ENCODE assay signal across 8 cellular contexts in the genomic region with DNA sequence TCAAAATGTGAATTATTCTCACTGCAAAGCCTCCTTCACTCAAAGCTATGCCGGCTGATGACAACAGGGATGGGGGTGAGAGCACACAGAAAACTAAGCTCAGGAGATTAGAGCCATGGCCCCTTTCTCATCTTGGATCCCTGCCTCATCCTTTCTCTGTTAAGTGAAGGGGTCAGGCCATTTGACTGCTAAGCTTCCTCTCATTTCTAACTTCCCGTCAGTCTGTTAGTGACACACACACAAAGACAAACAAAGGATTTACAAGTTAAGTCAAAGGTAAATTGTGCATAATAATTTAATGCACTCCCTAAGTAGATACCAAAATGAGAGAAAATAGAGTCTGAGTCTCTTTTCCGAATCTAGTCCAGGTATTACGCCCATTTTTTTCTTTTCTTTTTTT. TPM values are rescaled to one million over a fixed set of nuclear protein-coding genes. Genes with fewer than 3 reads are reported as not detected.
A peak's percentile ranks its signal among the peaks of the same experiment; 100 is the strongest.
DNase-seq lines count a peak whose midpoint lies in the region; ATAC-seq lines count a peak whose summit lies in the region.

No MANE protein-coding gene starts in this region.

- H3K36me3 ChIP-seq in iPS-15b (ENCODE audit: control insufficient read depth, insufficient read depth, low read length) = peaks cover 4% of the 10 kb centered on the region

- H3K36me3 Mint-ChIP-seq in activated CD4-positive, alpha-beta T cell treated with anti-CD3 and anti-CD28 coated beads, Interleukin-2, amount 10 ng/mL, durations not matched to agents 7 days and 5 days (ENCODE audit: low read depth) = peaks cover 45% of the 10 kb centered on the region
- H3K36me3 Mint-ChIP-seq in activated naive CD8-positive, alpha-beta T cell = peaks cover 4% of the 10 kb centered on the region

- peak overlapping the region; percentile 80 for H3K4me3 ChIP-seq in iPS-15b (ENCODE audit: low read depth, low read length)

- H3K9me3 Mint-ChIP-seq in activated CD4-positive, alpha-beta T cell treated with anti-CD3 and anti-CD28 coated beads, Interleukin-2, amount 10 ng/mL, durations not matched to agents 7 days and 5 days = no peaks in the 10 kb centered on the region
- no peaks in the 10 kb centered on the region for H3K9me3 Mint-ChIP-seq in activated naive CD8-positive, alpha-beta T cell (ENCODE audit: low read depth)

- no peak for DNase-seq in activated CD4-positive, alpha-beta T cell treated with anti-CD3 and anti-CD28 coated beads, Interleukin-2, amount 10 ng/mL, durations not matched to agents 7 days and 5 days
- no peak for DNase-seq in activated CD4-positive, alpha-beta T cell treated with anti-CD3 and anti-CD28 coated beads for 4 hours
- DNase-seq in substantia nigra (lab: John Stamatoyannopoulos, UW) = no peak
- DNase-seq in NCI-H2196 treated with DMSO at 0.1 percent for 48 hours (lab: John Stamatoyannopoulos, UW; ENCODE audit: unreplicated experiment) = no peak
- no peak for DNase-seq in NCI-H1092 (lab: John Stamatoyannopoulos, UW)

- H3K9ac ChIP-seq in iPS-15b (ENCODE audit: low read depth, low read length) = peak overlapping the region; percentile 88

- ATAC-seq in HG03175 (IDR thresholded peaks at IDR 0.05; ENCODE audit: unreplicated experiment) = no peak

- H3K4me3 Mint-ChIP-seq in activated CD4-positive, alpha-beta T cell treated with anti-CD3 and anti-CD28 coated beads, Interleukin-2, amount 10 ng/mL, durations not matched to agents 7 days and 5 days = peak overlapping the region; percentile 98
- H3K4me3 Mint-ChIP-seq in activated naive CD8-positive, alpha-beta T cell = peak overlapping the region; percentile 99

- POLR2A ChIA-PET in activated CD4-positive, alpha-beta T cell treated with anti-CD3 and anti-CD28 coated beads, Interleukin-2, amount 10 ng/mL, durations not matched to agents 7 days and 5 days (lab: Charles Lee) = no interaction called here

- peak overlapping the region; percentile 97 for H3K27ac Mint-ChIP-seq in activated CD4-positive, alpha-beta T cell treated with anti-CD3 and anti-CD28 coated beads, Interleukin-2, amount 10 ng/mL, durations not matched to agents 7 days and 5 days
- H3K27ac Mint-ChIP-seq in activated naive CD8-positive, alpha-beta T cell = no peak overlapping the region

- peaks cover 11% of the 10 kb centered on the region for H3K4me1 ChIP-seq in iPS-15b (ENCODE audit: control insufficient read depth, insufficient read depth, low read length)

- H3K27ac ChIP-seq in substantia nigra (ENCODE audit: low read depth, low read length, poor library complexity, severe bottlenecking) = peak overlapping the region; percentile 50

- CTCF ChIA-PET in activated CD4-positive, alpha-beta T cell treated with anti-CD3 and anti-CD28 coated beads, Interleukin-2, amount 10 ng/mL, durations not matched to agents 7 days and 5 days (lab: Charles Lee) = interaction anchor here (1.1 to 2.2 kb wide), 4 partner anchors 9 to 22 kb away, joined by 4 to 7 read pairs (median 5); partner anchors contain the start of gene NKTR

- no peaks in the 10 kb centered on the region for H3K27me3 Mint-ChIP-seq in activated CD4-positive, alpha-beta T cell treated with anti-CD3 and anti-CD28 coated beads, Interleukin-2, amount 10 ng/mL, durations not matched to agents 7 days and 5 days
- no peaks in the 10 kb centered on the region for H3K27me3 Mint-ChIP-seq in activated naive CD8-positive, alpha-beta T cell

- no peaks in the 10 kb centered on the region for H3K9me3 ChIP-seq in iPS-15b (ENCODE audit: control insufficient read depth, insufficient read depth, low read length)

- H3K27me3 ChIP-seq in iPS-15b (ENCODE audit: control insufficient read depth, insufficient read depth, low read length) = no peaks in the 10 kb centered on the region

- H3K4me1 Mint-ChIP-seq in activated CD4-positive, alpha-beta T cell treated with anti-CD3 and anti-CD28 coated beads, Interleukin-2, amount 10 ng/mL, durations not matched to agents 7 days and 5 days = peaks cover 47% of the 10 kb centered on the region
- H3K4me1 Mint-ChIP-seq in activated naive CD8-positive, alpha-beta T cell (ENCODE audit: low read depth) = peaks cover 33% of the 10 kb centered on the region

RNA-seq across cellular contexts. Expression of gene SS18L2, which starts 1.2 kb away (rescaled TPM):
- 10 to 100 TPM; 48.9 to 63.6 TPM for total RNA-seq in activated CD4-positive, alpha-beta T cell treated with anti-CD3 and anti-CD28 coated beads, Interleukin-2, amount 10 ng/mL, durations not matched to agents 7 days and 5 days

RNA-seq across cellular contexts. Expression of gene NKTR, which starts 8.7 kb away (rescaled TPM):
- total RNA-seq in activated CD4-positive, alpha-beta T cell treated with anti-CD3 and anti-CD28 coated beads, Interleukin-2, amount 10 ng/mL, durations not matched to agents 7 days and 5 days = 100 to 1,000 TPM in 1 of 2 experiments, 10 to 100 TPM in 1; 96.4 to 106 TPM

RNA-seq across cellular contexts. Expression of gene SEC22C, which starts 10.0 kb away (rescaled TPM):
- total RNA-seq in activated CD4-positive, alpha-beta T cell treated with anti-CD3 and anti-CD28 coated beads, Interleukin-2, amount 10 ng/mL, durations not matched to agents 7 days and 5 days = 10 to 100 TPM; 56.0 to 58.9 TPM
